ENCODE assay signal across 1 cellular context in the genomic region with DNA sequence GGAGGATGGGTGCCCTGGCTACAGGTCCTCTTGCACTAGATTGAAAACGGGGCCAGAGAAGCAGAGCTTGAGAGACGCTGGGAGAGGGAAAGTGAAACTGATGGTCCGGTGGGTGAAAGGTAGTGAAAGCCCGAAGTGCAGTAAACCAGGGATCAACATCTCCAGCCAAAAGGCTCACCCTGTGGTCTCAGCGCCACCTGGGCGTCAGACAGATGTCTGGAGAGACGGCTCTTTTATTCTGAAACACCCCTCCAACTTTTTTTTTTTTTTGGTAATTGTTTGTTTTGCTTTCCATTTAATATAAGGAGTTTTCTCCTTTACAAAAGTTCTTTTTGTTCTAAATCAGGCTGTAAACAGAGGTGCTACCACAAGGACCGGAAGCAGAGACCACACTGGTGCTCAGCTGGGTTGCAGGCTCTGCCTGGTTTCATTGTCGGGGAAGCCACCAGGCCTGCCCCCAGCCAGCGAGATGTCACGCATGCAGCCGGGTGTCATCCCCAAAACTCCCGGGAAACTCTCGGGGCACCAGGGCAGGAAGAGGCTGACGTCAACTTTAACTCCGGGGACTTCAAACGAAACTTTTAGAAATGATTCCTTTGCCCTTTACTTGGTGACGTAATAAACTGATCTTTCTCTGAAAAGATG.
TF ChIP-seq lines count a peak whose summit lies in the region.

No MANE protein-coding gene starts in this region.

TF ChIP-seq in GM12878, 131 proteins besides CTCF, POLR2A, EP300 and RAD21 (continued from another document and continues in another):
- TF ChIP-seq, protein P1, sequence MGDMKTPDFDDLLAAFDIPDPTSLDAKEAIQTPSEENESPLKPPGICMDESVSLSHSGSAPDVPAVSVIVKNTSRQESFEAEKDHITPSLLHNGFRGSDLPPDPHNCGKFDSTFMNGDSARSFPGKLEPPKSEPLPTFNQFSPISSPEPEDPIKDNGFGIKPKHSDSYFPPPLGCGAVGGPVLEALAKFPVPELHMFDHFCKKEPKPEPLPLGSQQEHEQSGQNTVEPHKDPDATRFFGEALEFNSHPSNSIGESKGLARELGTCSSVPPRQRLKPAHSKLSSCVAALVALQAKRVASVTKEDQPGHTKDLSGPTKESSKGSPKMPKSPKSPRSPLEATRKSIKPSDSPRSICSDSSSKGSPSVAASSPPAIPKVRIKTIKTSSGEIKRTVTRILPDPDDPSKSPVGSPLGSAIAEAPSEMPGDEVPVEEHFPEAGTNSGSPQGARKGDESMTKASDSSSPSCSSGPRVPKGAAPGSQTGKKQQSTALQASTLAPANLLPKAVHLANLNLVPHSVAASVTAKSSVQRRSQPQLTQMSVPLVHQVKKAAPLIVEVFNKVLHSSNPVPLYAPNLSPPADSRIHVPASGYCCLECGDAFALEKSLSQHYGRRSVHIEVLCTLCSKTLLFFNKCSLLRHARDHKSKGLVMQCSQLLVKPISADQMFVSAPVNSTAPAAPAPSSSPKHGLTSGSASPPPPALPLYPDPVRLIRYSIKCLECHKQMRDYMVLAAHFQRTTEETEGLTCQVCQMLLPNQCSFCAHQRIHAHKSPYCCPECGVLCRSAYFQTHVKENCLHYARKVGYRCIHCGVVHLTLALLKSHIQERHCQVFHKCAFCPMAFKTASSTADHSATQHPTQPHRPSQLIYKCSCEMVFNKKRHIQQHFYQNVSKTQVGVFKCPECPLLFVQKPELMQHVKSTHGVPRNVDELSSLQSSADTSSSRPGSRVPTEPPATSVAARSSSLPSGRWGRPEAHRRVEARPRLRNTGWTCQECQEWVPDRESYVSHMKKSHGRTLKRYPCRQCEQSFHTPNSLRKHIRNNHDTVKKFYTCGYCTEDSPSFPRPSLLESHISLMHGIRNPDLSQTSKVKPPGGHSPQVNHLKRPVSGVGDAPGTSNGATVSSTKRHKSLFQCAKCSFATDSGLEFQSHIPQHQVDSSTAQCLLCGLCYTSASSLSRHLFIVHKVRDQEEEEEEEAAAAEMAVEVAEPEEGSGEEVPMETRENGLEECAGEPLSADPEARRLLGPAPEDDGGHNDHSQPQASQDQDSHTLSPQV (IDR thresholded peaks at IDR 0.05) = peak; percentile 89
- TF ChIP-seq SP1 (IDR thresholded peaks at IDR 0.05; ENCODE audit: low read depth, low read length) = peak; percentile 84
- peak; percentile 100 for TF ChIP-seq EED (IDR thresholded peaks at IDR 0.05; ENCODE audit: low read depth)
- no peak for TF ChIP-seq ZBTB33 (IDR thresholded peaks at IDR 0.05)
- peak; percentile 75; the same call in 1 of the 2 replicates for TF ChIP-seq MXI1 (IDR thresholded peaks at IDR 0.05; ENCODE audit: low read depth, low read length)
- no peak for TF ChIP-seq KDM1A (IDR thresholded peaks at IDR 0.05; ENCODE audit: borderline replicate concordance)
- no peak for TF ChIP-seq SIX5 (IDR thresholded peaks at IDR 0.05; ENCODE audit: low read depth, low read length, severe bottlenecking)
- no peak for TF ChIP-seq SREBF2 (IDR thresholded peaks at IDR 0.05; ENCODE audit: low read length)
- TF ChIP-seq RB1 (IDR thresholded peaks at IDR 0.05; ENCODE audit: borderline replicate concordance) = 0 out of 2 replicates have a peak, but pooled peaks have one; percentile 43
- TF ChIP-seq FOS (IDR thresholded peaks at IDR 0.05; ENCODE audit: borderline replicate concordance, extremely low read depth, insufficient read length) = no peak
- no peak for TF ChIP-seq NR2C1 (IDR thresholded peaks at IDR 0.05)
- peak; percentile 57; the same call in 1 of the 2 replicates for TF ChIP-seq PML (IDR thresholded peaks at IDR 0.05; ENCODE audit: low read length)
- 0 out of 2 replicates have a peak, but pooled peaks have one; percentile 10 for TF ChIP-seq HDGF (IDR thresholded peaks at IDR 0.05)
- TF ChIP-seq ZNF384 (IDR thresholded peaks at IDR 0.05; ENCODE audit: borderline replicate concordance, low read depth, low read length) = peak; percentile 92
- TF ChIP-seq NFYA (IDR thresholded peaks at IDR 0.05; ENCODE audit: borderline replicate concordance, low read depth, low read length) = no peak
- no peak for TF ChIP-seq CHD1 (IDR thresholded peaks at IDR 0.05; ENCODE audit: low read depth, low read length)
- no peak for TF ChIP-seq SUZ12 (IDR thresholded peaks at IDR 0.05; ENCODE audit: unreplicated experiment)
- TF ChIP-seq HSF1 (IDR thresholded peaks at IDR 0.05; ENCODE audit: low read depth, low read length) = 0 out of 2 replicates have a peak, but pooled peaks have one; percentile 41
- TF ChIP-seq POLR2AphosphoS2 (IDR thresholded peaks at IDR 0.05; ENCODE audit: low read depth, low read length) = no peak
- TF ChIP-seq, protein P2, sequence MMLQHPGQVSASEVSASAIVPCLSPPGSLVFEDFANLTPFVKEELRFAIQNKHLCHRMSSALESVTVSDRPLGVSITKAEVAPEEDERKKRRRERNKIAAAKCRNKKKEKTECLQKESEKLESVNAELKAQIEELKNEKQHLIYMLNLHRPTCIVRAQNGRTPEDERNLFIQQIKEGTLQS (IDR thresholded peaks at IDR 0.05; ENCODE audit: borderline replicate concordance, extremely low read depth, low read depth, low read length) = no peak
- TF ChIP-seq CEBPB (IDR thresholded peaks at IDR 0.05; ENCODE audit: borderline replicate concordance in 1 of 2, low read depth in 2 of 2, low read length in 2 of 2) = peak in 1 of 2 experiments; percentile 90; a peak in 2 of 4 replicates
- peak; percentile 61 for TF ChIP-seq TAF1 (IDR thresholded peaks at IDR 0.05; ENCODE audit: borderline replicate concordance, low read depth, low read length)
- peak; percentile 66; the same call in 1 of the 2 replicates for TF ChIP-seq GATAD2B (conservative IDR thresholded peaks at IDR 0.05; ENCODE audit: low read depth)
- TF ChIP-seq CUX1 (IDR thresholded peaks at IDR 0.05; ENCODE audit: insufficient replicate concordance, low read depth, low read length) = peak; percentile 84
- TF ChIP-seq JUND (IDR thresholded peaks at IDR 0.05; ENCODE audit: low read depth, low read length) = peak; percentile 67; the same call in 1 of the 2 replicates
- TF ChIP-seq GABPA (IDR thresholded peaks at IDR 0.05; ENCODE audit: low read depth) = peak; percentile 81
- TF ChIP-seq, protein P3, sequence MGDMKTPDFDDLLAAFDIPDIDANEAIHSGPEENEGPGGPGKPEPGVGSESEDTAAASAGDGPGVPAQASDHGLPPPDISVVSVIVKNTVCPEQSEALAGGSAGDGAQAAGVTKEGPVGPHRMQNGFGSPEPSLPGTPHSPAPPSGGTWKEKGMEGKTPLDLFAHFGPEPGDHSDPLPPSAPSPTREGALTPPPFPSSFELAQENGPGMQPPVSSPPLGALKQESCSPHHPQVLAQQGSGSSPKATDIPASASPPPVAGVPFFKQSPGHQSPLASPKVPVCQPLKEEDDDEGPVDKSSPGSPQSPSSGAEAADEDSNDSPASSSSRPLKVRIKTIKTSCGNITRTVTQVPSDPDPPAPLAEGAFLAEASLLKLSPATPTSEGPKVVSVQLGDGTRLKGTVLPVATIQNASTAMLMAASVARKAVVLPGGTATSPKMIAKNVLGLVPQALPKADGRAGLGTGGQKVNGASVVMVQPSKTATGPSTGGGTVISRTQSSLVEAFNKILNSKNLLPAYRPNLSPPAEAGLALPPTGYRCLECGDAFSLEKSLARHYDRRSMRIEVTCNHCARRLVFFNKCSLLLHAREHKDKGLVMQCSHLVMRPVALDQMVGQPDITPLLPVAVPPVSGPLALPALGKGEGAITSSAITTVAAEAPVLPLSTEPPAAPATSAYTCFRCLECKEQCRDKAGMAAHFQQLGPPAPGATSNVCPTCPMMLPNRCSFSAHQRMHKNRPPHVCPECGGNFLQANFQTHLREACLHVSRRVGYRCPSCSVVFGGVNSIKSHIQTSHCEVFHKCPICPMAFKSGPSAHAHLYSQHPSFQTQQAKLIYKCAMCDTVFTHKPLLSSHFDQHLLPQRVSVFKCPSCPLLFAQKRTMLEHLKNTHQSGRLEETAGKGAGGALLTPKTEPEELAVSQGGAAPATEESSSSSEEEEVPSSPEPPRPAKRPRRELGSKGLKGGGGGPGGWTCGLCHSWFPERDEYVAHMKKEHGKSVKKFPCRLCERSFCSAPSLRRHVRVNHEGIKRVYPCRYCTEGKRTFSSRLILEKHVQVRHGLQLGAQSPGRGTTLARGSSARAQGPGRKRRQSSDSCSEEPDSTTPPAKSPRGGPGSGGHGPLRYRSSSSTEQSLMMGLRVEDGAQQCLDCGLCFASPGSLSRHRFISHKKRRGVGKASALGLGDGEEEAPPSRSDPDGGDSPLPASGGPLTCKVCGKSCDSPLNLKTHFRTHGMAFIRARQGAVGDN (IDR thresholded peaks at IDR 0.05) = no peak; the same call in 1 of the 2 replicates
- peak; percentile 45; the same call in 1 of the 2 replicates for TF ChIP-seq BMI1 (IDR thresholded peaks at IDR 0.05; ENCODE audit: borderline replicate concordance)
- peak; percentile 74; the same call in 1 of the 2 replicates for TF ChIP-seq CHD2 (IDR thresholded peaks at IDR 0.05; ENCODE audit: borderline replicate concordance, low read depth, low read length)
- TF ChIP-seq IKZF1 (conservative IDR thresholded peaks at IDR 0.05) = peak; percentile 100
- TF ChIP-seq DPF2 (IDR thresholded peaks at IDR 0.05) = peak; percentile 89
- peak; percentile 94 for TF ChIP-seq RELA (IDR thresholded peaks at IDR 0.05; ENCODE audit: borderline replicate concordance, partially characterized antibody)
- TF ChIP-seq JUNB (IDR thresholded peaks at IDR 0.05) = peak; percentile 85
- TF ChIP-seq NBN (IDR thresholded peaks at IDR 0.05) = peak; percentile 97
